In the genomic region with DNA sequence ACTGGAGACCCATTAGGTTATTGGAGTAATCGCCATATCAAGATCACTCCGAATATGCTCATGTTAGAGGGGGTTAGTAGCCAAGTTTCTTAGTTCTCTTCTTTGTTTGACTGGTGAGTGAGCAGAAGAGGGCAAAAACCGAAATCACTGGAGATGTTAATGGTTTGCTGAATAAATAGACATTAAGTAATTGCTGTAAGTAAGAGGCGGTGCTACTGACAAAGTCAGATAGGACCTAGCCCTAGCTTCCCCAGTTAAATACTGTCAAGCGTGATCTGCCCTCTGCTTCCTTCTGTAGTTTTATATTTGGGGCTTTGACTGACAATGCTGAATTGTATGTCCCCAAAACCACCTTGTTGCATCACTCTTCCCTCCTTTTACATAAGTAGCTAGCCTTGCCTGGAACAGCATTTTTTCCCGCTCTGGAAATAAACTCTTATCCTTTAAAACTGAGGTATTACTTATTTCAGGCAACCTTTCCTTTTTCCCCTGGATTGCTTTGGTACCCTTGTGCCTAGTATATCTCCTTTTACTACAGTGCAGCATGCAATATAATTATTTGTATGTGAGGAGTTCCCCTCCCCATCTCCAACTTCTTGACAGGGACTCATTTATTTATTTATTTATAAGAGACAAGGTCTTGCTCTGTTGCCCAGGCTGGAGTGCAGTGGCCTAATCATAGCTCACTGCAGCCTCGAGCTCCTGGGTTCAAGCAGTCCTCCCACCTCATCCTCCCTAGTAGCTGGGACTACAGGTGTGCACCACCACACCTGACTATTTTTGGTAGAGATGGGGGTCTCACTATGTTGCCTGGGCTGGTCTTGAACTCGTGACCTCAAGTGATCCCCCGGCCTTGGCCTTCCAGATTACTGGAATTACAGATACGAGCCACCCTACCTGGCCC, we compare ENCODE assay signal across 8 cellular contexts. TPM values are rescaled to one million over a fixed set of nuclear protein-coding genes. Genes with fewer than 3 reads are reported as not detected.
DNase-seq lines count a peak whose midpoint lies in the region; ATAC-seq, FAIRE-seq and TF ChIP-seq lines count a peak whose summit lies in the region.

No MANE protein-coding gene starts in this region.

- no peak for TF ChIP-seq EP300 in A549 (IDR thresholded peaks at IDR 0.05)

- H3K9me3 ChIP-seq in A549 (peaks cover 12% of the 10 kb centered on the region), HAP-1 (no peaks in the 10 kb centered on the region), astrocyte (ENCODE audit: insufficient read depth, low read depth, low read length) (no peaks in the 10 kb centered on the region), right lobe of liver (no peaks in the 10 kb centered on the region)

- TF ChIP-seq POLR2A in A549 (IDR thresholded peaks at IDR 0.05; ENCODE audit: low read length): no peak
- TF ChIP-seq POLR2A in right lobe of liver (IDR thresholded peaks at IDR 0.05): peak; percentile 17

- peaks cover 43% of the 10 kb centered on the region for H3K36me3 ChIP-seq in HAP-1 (replicated peaks)
- peaks cover 23% of the 10 kb centered on the region for H3K36me3 ChIP-seq in astrocyte (ENCODE audit: insufficient read depth, low read length)
- peaks cover 0 to 11% (median under 1%) of the 10 kb centered on the region in 4 donors for H3K36me3 ChIP-seq in right lobe of liver

- no peak overlapping the region for H2AFZ ChIP-seq in astrocyte (ENCODE audit: low read depth, low read length)

- TF ChIP-seq CTCF in A549 (IDR thresholded peaks at IDR 0.05) (no peak), astrocyte (IDR thresholded peaks at IDR 0.05; ENCODE audit: insufficient read depth, low read depth, low read length) (no peak), right lobe of liver (IDR thresholded peaks at IDR 0.05) (no peak)

- peaks cover 26% of the 10 kb centered on the region for H4K20me1 ChIP-seq in astrocyte (ENCODE audit: insufficient read depth, low read length)

- DNase-seq in A549 (ENCODE audit: low read depth in 1 of 2, low spot score in 1 of 2): no peak
- no peak for DNase-seq in HAP-1 (ENCODE audit: low spot score in 2 of 2)
- DNase-seq in astrocyte (ENCODE audit: low read depth): no peak
- DNase-seq in right lobe of liver: no peak
- DNase-seq in activated T-cell treated with anti-CD3 and anti-CD28 coated beads, Interleukin-2, amount 50 U/mL, for 72 hours: no peak
- DNase-seq in NCI-H446 treated with DMSO at 0.1 percent for 48 hours (lab: John Stamatoyannopoulos, UW): no peak
- no peak for DNase-seq in effector CD4-positive, alpha-beta T cell
- DNase-seq in SW480 (ENCODE audit: low spot score): no peak

- H3K9me3 Mint-ChIP-seq in astrocyte (ENCODE audit: unreplicated experiment): no peaks in the 10 kb centered on the region
- H3K9me3 Mint-ChIP-seq in activated T-cell treated with anti-CD3 and anti-CD28 coated beads, Interleukin-2, amount 50 U/mL, for 72 hours: no peaks in the 10 kb centered on the region

- WGBS in A549 (ENCODE audit: missing lambda C conversion rate): 70% methylated on average over 10 of the region's 10 CpGs
- WGBS in right lobe of liver (ENCODE audit: insufficient coverage, low coverage, low lambda C conversion rate, missing lambda C conversion rate): 45% methylated on average over 10 of the region's 10 CpGs

- H3K27ac ChIP-seq in A549 (peak overlapping the region; percentile 86 to 91), astrocyte (ENCODE audit: low read depth, low read length) (peak overlapping the region; percentile 84), right lobe of liver (peak overlapping the region in 2 of 3 donors; percentile 75 to 76)

- in situ Hi-C loops in HAP-1 (cut with MboI; ENCODE audit: low sequenced_read_pairs): no loop called here

- H3K4me1 ChIP-seq in A549 (peaks cover 14% of the 10 kb centered on the region; the same call in 1 of the 3 replicates), HAP-1 (peaks cover 4% of the 10 kb centered on the region; the same call in 1 of the 2 replicates), astrocyte (ENCODE audit: insufficient read depth, low read length) (peaks cover 11% of the 10 kb centered on the region), right lobe of liver (peaks cover 0 to 27% (median 5%) of the 10 kb centered on the region in 4 donors)

- FAIRE-seq in A549 (lab: Jason Lieb, UNC) (no peak), astrocyte (lab: Jason Lieb, UNC) (no peak)

- H3K27me3 ChIP-seq in HAP-1 (ENCODE audit: low read depth) (peaks cover 4% of the 10 kb centered on the region), astrocyte (ENCODE audit: insufficient read depth, low read length) (no peaks in the 10 kb centered on the region), right lobe of liver (no peaks in the 10 kb centered on the region)

- H3K36me3 Mint-ChIP-seq in astrocyte (ENCODE audit: low read depth, unreplicated experiment): peaks cover 6% of the 10 kb centered on the region
- H3K36me3 Mint-ChIP-seq in activated T-cell treated with anti-CD3 and anti-CD28 coated beads, Interleukin-2, amount 50 U/mL, for 72 hours (ENCODE audit: insufficient read depth in 2 of 2): peaks cover 9 to 29% of the 10 kb centered on the region in 2 donors

- POLR2A ChIA-PET in A549 (lab: Yijun Ruan, JAX): interaction anchor here (0.6 to 1.6 kb wide), 3 partner anchors 13 to 213 kb away, joined by 3 to 11 read pairs (median 4); partner anchors contain the start of genes AMDHD1 and CCDC38

- TF ChIP-seq RAD21 in A549 (conservative IDR thresholded peaks at IDR 0.05 in 1 of 2, IDR thresholded peaks at IDR 0.05 in 1 of 2): no peak

- no peak overlapping the region for H3K4me3 Mint-ChIP-seq in astrocyte (ENCODE audit: unreplicated experiment)
- peak overlapping the region in 1 of 2 donors; percentile 51 for H3K4me3 Mint-ChIP-seq in activated T-cell treated with anti-CD3 and anti-CD28 coated beads, Interleukin-2, amount 50 U/mL, for 72 hours

- intact Hi-C loops in right lobe of liver (cut with DNase I): no loop called here

- no peak overlapping the region for H3K27ac Mint-ChIP-seq in astrocyte (ENCODE audit: unreplicated experiment)
- H3K27ac Mint-ChIP-seq in activated T-cell treated with anti-CD3 and anti-CD28 coated beads, Interleukin-2, amount 50 U/mL, for 72 hours: no peak overlapping the region

- CTCF ChIA-PET in A549 (lab: Yijun Ruan, JAX): interaction anchor here (0.5 to 1.9 kb wide), 3 partner anchors 11 to 387 kb away, joined by 3 to 6 read pairs (median 3); no protein-coding TSS in a partner anchor

- H3K79me2 ChIP-seq in astrocyte (ENCODE audit: insufficient read depth, low read length): peaks cover 64% of the 10 kb centered on the region

- H3K4me1 Mint-ChIP-seq in astrocyte (ENCODE audit: low read depth, unreplicated experiment): peaks cover 7% of the 10 kb centered on the region
- peaks cover 13% of the 10 kb centered on the region for H3K4me1 Mint-ChIP-seq in activated T-cell treated with anti-CD3 and anti-CD28 coated beads, Interleukin-2, amount 50 U/mL, for 72 hours (ENCODE audit: low read depth)

- H3K4me3 ChIP-seq in A549 (peak overlapping the region; percentile 67), HAP-1 (peak overlapping the region; percentile 81), astrocyte (ENCODE audit: insufficient read depth, low read depth, low read length) (peak overlapping the region; percentile 81), right lobe of liver (peak overlapping the region; percentile 56 to 88 (median 77))

- H3K9ac ChIP-seq in astrocyte (ENCODE audit: low read length): peak overlapping the region; percentile 87

- no peaks in the 10 kb centered on the region for H3K27me3 Mint-ChIP-seq in astrocyte (ENCODE audit: low read depth, unreplicated experiment)
- no peaks in the 10 kb centered on the region for H3K27me3 Mint-ChIP-seq in activated T-cell treated with anti-CD3 and anti-CD28 coated beads, Interleukin-2, amount 50 U/mL, for 72 hours (ENCODE audit: low read depth)

- H3K4me2 ChIP-seq in A549: peak overlapping the region; percentile 90
- peak overlapping the region; percentile 92 for H3K4me2 ChIP-seq in astrocyte (ENCODE audit: low read length)

- ATAC-seq in A549 (no peak), right lobe of liver (peak; percentile 37 to 55 (median 50))
- ATAC-seq in activated T-cell treated with anti-CD3 and anti-CD28 coated beads, Interleukin-2, amount 50 U/mL, for 72 hours (replicated peaks in 1 of 2): no peak

TF ChIP-seq in A549, 52 proteins besides CTCF, POLR2A, EP300 and RAD21:
- peak in 1 of 2 experiments; percentile 36; a peak in 2 of 4 replicates for TF ChIP-seq CEBPB (IDR thresholded peaks at IDR 0.05)
- TF ChIP-seq RARB (CRISPR knock-in tag; IDR thresholded peaks at IDR 0.05): no peak

RNA-seq across cellular contexts. Expression of gene SNRPF, which starts 1.4 kb away (rescaled TPM):
- polyA plus RNA-seq in A549 (2011; rRNA removed) (45.8 and 66.3 TPM in 2 replicates), A549 (2017; fragmentation: RNase III; extraction: RNeasy Plus Mini Kit Qiagen cat#74134 plus additional on column Dnase treatment) (204 to 221 TPM (median 204 TPM) in 3 replicates)
- polyA plus RNA-seq in A549 (2012; cell fraction: cytosol; rRNA removed): 105 and 161 TPM in 2 replicates
- polyA plus RNA-seq in A549 (2012; cell fraction: nucleus; rRNA removed): 22.7 and 23.3 TPM in 2 replicates
- 15.3 and 16.7 TPM in 2 replicates for polyA minus RNA-seq in A549 (2011; rRNA and poly(A)+ RNA removed)
- total RNA-seq in astrocyte (23.1 and 24.9 TPM in 2 replicates), right lobe of liver (10 to 100 TPM in 3 of 6 experiments, 1 to 10 TPM in 3; 5.8 to 10.4 (median 8.5) TPM)
- 10 to 100 TPM; 36.3 to 36.6 TPM for total RNA-seq in activated T-cell treated with anti-CD3 and anti-CD28 coated beads, Interleukin-2, amount 50 U/mL, for 72 hours

Comparison
In these comparisons a context has a peak if more than half of its experiments do, and no peak if none do; other contexts are left out.
1. ATAC-seq: peak in right lobe of liver (4 of 4); none in A549 (0 of 2) and activated T-cell treated with anti-CD3 and anti-CD28 coated beads, Interleukin-2, amount 50 U/mL, for 72 hours (0 of 2).
2. Peak in every context shown above with its lines, with median percentiles within 50 percentile points of each other: H3K27ac ChIP-seq and H3K4me3 ChIP-seq.